Comparison of ENCODE assay signal across 8 cellular contexts in genomic region chr19:19138110-19138981, GRCh38. TPM values are rescaled to one million over a fixed set of nuclear protein-coding genes. Genes with fewer than 3 reads are reported as not detected.
DNase-seq lines count a peak whose midpoint lies in the region; ATAC-seq and TF ChIP-seq lines count a peak whose summit lies in the region.

Gene TMEM161A (minus strand): TSS chr19:19138478. CDS start chr19:19138428, 50 bp downstream.

- peak; percentile 98 for DNase-seq in DMS114 treated with DMSO at 0.1 percent for 48 hours (lab: John Stamatoyannopoulos, UW; ENCODE audit: unreplicated experiment)
- DNase-seq in OCI-M1 (lab: John Stamatoyannopoulos, UW) = peak; percentile 98
- peak; percentile 89 for DNase-seq in activated T-cell treated with anti-CD3 and anti-CD28 coated beads for 1 hour (ENCODE audit: low read depth)
- peak; percentile 99 for DNase-seq in epithelial cell of esophagus (ENCODE audit: low read depth)
- DNase-seq in stimulated activated CD8-positive, alpha-beta memory T cell treated with anti-CD3 and anti-CD28 coated beads, Interleukin-2, amount 100 ng/mL, for 48 hours (ENCODE audit: low read depth in 2 of 2) = peak; percentile 90 to 93

- peaks cover 3% of the 10 kb centered on the region for H3K27me3 Mint-ChIP-seq in IgD-negative memory B cell

- no peaks in the 10 kb centered on the region for H3K9me3 Mint-ChIP-seq in IgD-negative memory B cell

- no peaks in the 10 kb centered on the region for H3K27me3 ChIP-seq in mononuclear cell (ENCODE audit: insufficient read depth, low read length)

- H3K36me3 Mint-ChIP-seq in IgD-negative memory B cell = no peaks in the 10 kb centered on the region

- peak within 1 kb of the TSS; percentile 100 for H3K4me3 ChIP-seq in epithelial cell of esophagus (ENCODE audit: low read length)
- H3K4me3 ChIP-seq in mononuclear cell (ENCODE audit: low read length) = peak within 1 kb of the TSS; percentile 57

- peak; percentile 98 for ATAC-seq in GM21529 (IDR thresholded peaks at IDR 0.05; ENCODE audit: unreplicated experiment)

- H3K4me1 Mint-ChIP-seq in IgD-negative memory B cell = peaks cover 5 to 22% (median 17%) of the 10 kb centered on the region in 3 donors

- peaks cover 19% of the 10 kb centered on the region for H3K4me1 ChIP-seq in mononuclear cell (ENCODE audit: insufficient read depth, low read length)

- H3K9me3 ChIP-seq in mononuclear cell (ENCODE audit: low read depth, low read length) = no peaks in the 10 kb centered on the region

- peak within 1 kb of the TSS; percentile 86 to 98 (median 95) for H3K4me3 Mint-ChIP-seq in IgD-negative memory B cell

- H3K27ac Mint-ChIP-seq in IgD-negative memory B cell = peak within 1 kb of the TSS; percentile 57 to 92 (median 85)

- TF ChIP-seq CTCF in epithelial cell of esophagus (IDR thresholded peaks at IDR 0.05; ENCODE audit: insufficient read depth, low read depth, low read length, missing control alignments) = no peak

RNA-seq across cellular contexts. Expression of gene TMEM161A, which starts in this region (rescaled TPM):
- 18.5 TPM for polyA plus RNA-seq in IgD-negative memory B cell
- 5.5 TPM for total RNA-seq in mononuclear cell

Comparison
In these comparisons a context has a peak if more than half of its experiments do, and no peak if none do; other contexts are left out.
1. Peak in every context shown above with its lines: DNase-seq, ATAC-seq and H3K4me3 ChIP-seq.